In genomic region chr10:25753776-25754175, GRCh38 we compare ENCODE assay signal across 16 cellular contexts.
DNase-seq lines count a peak whose midpoint lies in the region; ATAC-seq, FAIRE-seq and TF ChIP-seq lines count a peak whose summit lies in the region.
"Had no signal": no experiment of that assay in that cellular context is flagged by ENCODE, and none has a peak within 500 bp of the region (broad histone marks: within the 10 kb centered on the region; RNA-seq: fewer than 3 reads in every experiment).

No MANE protein-coding gene starts in this region.

- no peak overlapping the region for H3K4me3 Mint-ChIP-seq in activated CD4-positive, alpha-beta T cell treated with anti-CD3 and anti-CD28 coated beads, Interleukin-2, amount 10 ng/mL, durations not matched to agents 24 days and 14 days
- H3K4me3 Mint-ChIP-seq: brain had no signal

- ATAC-seq in K562: no peak
- ATAC-seq: gastroesophageal sphincter; stimulated activated naive CD8-positive, alpha-beta T cell treated with anti-CD3 and anti-CD28 coated beads, Interleukin-15, Interleukin-2, amounts not matched to agents 100 U/mL and 50 U/mL, for 24 hours had no signal

- no peak overlapping the region for H2BK12ac ChIP-seq in mesenchymal stem cell (ENCODE audit: low read length in 2 of 2)

- H3K4me3 ChIP-seq in H7 (ENCODE audit: insufficient read depth, low read depth, low read length) (no peak overlapping the region), K562 (no peak overlapping the region), mesenchymal stem cell (ENCODE audit: insufficient read depth in 1 of 2, low read depth in 1 of 2, low read length in 2 of 2) (no peak overlapping the region), ovary (no peak overlapping the region), Peyer's patch (no peak overlapping the region)
- H3K4me3 ChIP-seq: gastroesophageal sphincter, uterus had no signal

- no peak overlapping the region for H2AK5ac ChIP-seq in mesenchymal stem cell (ENCODE audit: low read length, severe bottlenecking)

- H3K27ac ChIP-seq in K562 (ENCODE audit: extremely low read depth, low read depth, low read length): no peak overlapping the region
- H3K27ac ChIP-seq in mesenchymal stem cell (ENCODE audit: low read length, poor library complexity, severe bottlenecking): no peak overlapping the region
- no peak overlapping the region for H3K27ac ChIP-seq in ovary
- no peak overlapping the region for H3K27ac ChIP-seq in Peyer's patch
- H3K27ac ChIP-seq: gastroesophageal sphincter, uterus had no signal

- no peaks in the 10 kb centered on the region for H3K9me3 Mint-ChIP-seq in activated CD4-positive, alpha-beta T cell treated with anti-CD3 and anti-CD28 coated beads, Interleukin-2, amount 10 ng/mL, durations not matched to agents 24 days and 14 days

- BruUV-seq in K562 (replicated peaks; lab: Mats Ljungman, UMichigan): no TSS peak

- no peak for TF ChIP-seq CTCF in K562 (IDR thresholded peaks at IDR 0.05 in 2 of 3, conservative IDR thresholded peaks at IDR 0.05 in 1 of 3; ENCODE audit: insufficient read depth in 2 of 3, low read depth in 1 of 3, low read length in 3 of 3)
- no peak for TF ChIP-seq CTCF in ovary (IDR thresholded peaks at IDR 0.05)
- TF ChIP-seq CTCF in Peyer's patch (IDR thresholded peaks at IDR 0.05): no peak

- no peaks in the 10 kb centered on the region for H3K27me3 ChIP-seq in H7 (ENCODE audit: control insufficient read depth, insufficient read depth, low read length)
- H3K27me3 ChIP-seq in K562 (ENCODE audit: control insufficient read depth in 2 of 2, insufficient read depth in 2 of 2, low read length in 2 of 2): no peaks in the 10 kb centered on the region
- no peaks in the 10 kb centered on the region for H3K27me3 ChIP-seq in mesenchymal stem cell (ENCODE audit: control insufficient read depth in 1 of 2, insufficient read depth in 1 of 2, low read length in 2 of 2)
- H3K27me3 ChIP-seq in ovary: no peaks in the 10 kb centered on the region
- H3K27me3 ChIP-seq in Peyer's patch: no peaks in the 10 kb centered on the region
- H3K27me3 ChIP-seq: uterus had no signal

- H2AFZ ChIP-seq in K562 (ENCODE audit: low read depth, low read length) (no peak overlapping the region), mesenchymal stem cell (ENCODE audit: low read depth, low read length) (no peak overlapping the region)

- H3K9me3 ChIP-seq in K562 (replicated peaks; ENCODE audit: control insufficient read depth, insufficient read depth, low read depth, low read length): no peaks in the 10 kb centered on the region
- H3K9me3 ChIP-seq in mesenchymal stem cell (ENCODE audit: control insufficient read depth, low read length): no peaks in the 10 kb centered on the region
- no peaks in the 10 kb centered on the region for H3K9me3 ChIP-seq in ovary
- no peaks in the 10 kb centered on the region for H3K9me3 ChIP-seq in Peyer's patch
- H3K9me3 ChIP-seq: gastroesophageal sphincter, uterus had no signal

- H3K4ac ChIP-seq in mesenchymal stem cell (ENCODE audit: low read depth in 1 of 2, low read length in 2 of 2): no peak overlapping the region

- no peaks in the 10 kb centered on the region for H3K36me3 Mint-ChIP-seq in activated CD4-positive, alpha-beta T cell treated with anti-CD3 and anti-CD28 coated beads, Interleukin-2, amount 10 ng/mL, durations not matched to agents 24 days and 14 days (ENCODE audit: low read depth)
- H3K36me3 Mint-ChIP-seq: brain had no signal

- no peaks in the 10 kb centered on the region for H3K79me2 ChIP-seq in K562 (ENCODE audit: control insufficient read depth, insufficient read depth, low read length)

- no peak overlapping the region for H3K9ac ChIP-seq in K562 (ENCODE audit: insufficient read depth in 1 of 2, low read depth in 2 of 2, low read length in 2 of 2)
- H3K9ac ChIP-seq in mesenchymal stem cell (ENCODE audit: low read length): peak overlapping the region; percentile 45

- TF ChIP-seq RAD21 in K562 (CRISPR knock-in tag; conservative IDR thresholded peaks at IDR 0.05 in 1 of 2, IDR thresholded peaks at IDR 0.05 in 1 of 2): no peak

- H4K20me1 ChIP-seq in K562 (replicated peaks; ENCODE audit: control insufficient read depth, insufficient read depth, low read length): no peaks in the 10 kb centered on the region

- H4K8ac ChIP-seq in mesenchymal stem cell (ENCODE audit: low read length): no peak overlapping the region

- no peak overlapping the region for H2BK5ac ChIP-seq in mesenchymal stem cell (ENCODE audit: low read depth, low read length, poor library complexity, severe bottlenecking)

- CTCF ChIA-PET in K562 (lab: Yijun Ruan, JAX; ENCODE audit: low intra/inter-chr PET ratio): no interaction called here

- no peak overlapping the region for H3K23ac ChIP-seq in mesenchymal stem cell (ENCODE audit: low read length in 2 of 2)

- no peak overlapping the region for H2BK15ac ChIP-seq in mesenchymal stem cell (ENCODE audit: low read depth, poor library complexity, severe bottlenecking)

- H3K4me2 ChIP-seq in K562 (ENCODE audit: insufficient read depth, low read length): no peak overlapping the region
- H3K4me2 ChIP-seq in mesenchymal stem cell (ENCODE audit: low read length, poor library complexity, severe bottlenecking): no peak overlapping the region

- no peak overlapping the region for H3K27ac Mint-ChIP-seq in activated CD4-positive, alpha-beta T cell treated with anti-CD3 and anti-CD28 coated beads, Interleukin-2, amount 10 ng/mL, durations not matched to agents 24 days and 14 days
- H3K27ac Mint-ChIP-seq: brain had no signal

- H2BK120ac ChIP-seq in mesenchymal stem cell (ENCODE audit: low read depth, low read length): no peak overlapping the region

- H3K14ac ChIP-seq in mesenchymal stem cell (ENCODE audit: low read length in 2 of 2): no peak overlapping the region

- intact Hi-C loops in K562 (cut with micrococcal nuclease) (loop anchor here (10.0 kb wide), 1 partner anchor 801 kb away; no protein-coding TSS in a partner anchor), ovary (cut with DNase I) (no loop called here)
- intact Hi-C loops in activated CD4-positive, alpha-beta T cell treated with anti-CD3 and anti-CD28 coated beads, Interleukin-2, amount 10 ng/mL, durations not matched to agents 24 days and 14 days (cut with micrococcal nuclease): no loop called here

- H3K18ac ChIP-seq in mesenchymal stem cell (ENCODE audit: low read depth in 1 of 2, low read length in 2 of 2): no peak overlapping the region

- 0% methylated on average over 2 of the region's 2 CpGs for WGBS in K562 (ENCODE audit: insufficient coverage, low coverage, missing lambda C conversion rate)
- 31% methylated on average over 2 of the region's 2 CpGs for WGBS in mesenchymal stem cell
- 55 to 67% (median 62%) methylated on average over 2 of the region's 2 CpGs for WGBS in ovary, 3 donors

- H3K27me3 Mint-ChIP-seq in activated CD4-positive, alpha-beta T cell treated with anti-CD3 and anti-CD28 coated beads, Interleukin-2, amount 10 ng/mL, durations not matched to agents 24 days and 14 days: no peaks in the 10 kb centered on the region
- H3K27me3 Mint-ChIP-seq: brain had no signal

- no peak overlapping the region for H4K91ac ChIP-seq in mesenchymal stem cell (ENCODE audit: low read length)

- DNase-seq in H7: peak; percentile 10
- DNase-seq in NOMO-1 treated with DMSO at 0.1 percent for 48 hours (lab: John Stamatoyannopoulos, UW; ENCODE audit: unreplicated experiment): peak; percentile 96
- DNase-seq in K562 (ENCODE audit: extremely low read depth in 1 of 4, low spot score in 3 of 4): no peak
- DNase-seq in mesenchymal stem cell: peak; percentile 48
- DNase-seq in activated CD4-positive, alpha-beta T cell treated with anti-CD3 and anti-CD28 coated beads, Interleukin-2, amount 10 ng/mL, durations not matched to agents 24 days and 14 days: no peak
- no peak for DNase-seq in COR-L47 (lab: John Stamatoyannopoulos, UW)
- DNase-seq in ovary: no peak
- DNase-seq in Peyer's patch: no peak
- DNase-seq: effector CD4-positive, alpha-beta T cell; small intestine; stimulated activated naive CD8-positive, alpha-beta T cell treated with anti-CD3 and anti-CD28 coated beads, Interleukin-15, Interleukin-2, amounts not matched to agents 100 U/mL and 50 U/mL, for 24 hours; T-helper 1 cell; uterus had no signal

- TF ChIP-seq EP300 in K562 (IDR thresholded peaks at IDR 0.05; ENCODE audit: low read length): no peak
- TF ChIP-seq EP300 in ovary (IDR thresholded peaks at IDR 0.05): no peak

- H3K4me1 ChIP-seq in K562 (replicated peaks in 1 of 2; ENCODE audit: control insufficient read depth in 2 of 2, insufficient read depth in 2 of 2, low read length in 2 of 2): no peaks in the 10 kb centered on the region; a peak in 1 of 5 replicates
- H3K4me1 ChIP-seq in mesenchymal stem cell (ENCODE audit: control insufficient read depth, insufficient read depth, low read depth, low read length): no peaks in the 10 kb centered on the region
- no peaks in the 10 kb centered on the region for H3K4me1 ChIP-seq in ovary (ENCODE audit: insufficient read depth)
- H3K4me1 ChIP-seq in Peyer's patch: no peaks in the 10 kb centered on the region
- H3K4me1 ChIP-seq: gastroesophageal sphincter, uterus had no signal

- H3K36me3 ChIP-seq in H7 (replicated peaks; ENCODE audit: control insufficient read depth, insufficient read depth, low read length): no peaks in the 10 kb centered on the region
- no peaks in the 10 kb centered on the region for H3K36me3 ChIP-seq in K562 (ENCODE audit: control insufficient read depth, insufficient read depth, low read length)
- H3K36me3 ChIP-seq in mesenchymal stem cell (ENCODE audit: control insufficient read depth in 1 of 2, insufficient read depth in 2 of 2, low read depth in 1 of 2, low read length in 2 of 2): no peaks in the 10 kb centered on the region
- H3K36me3 ChIP-seq in ovary: no peaks in the 10 kb centered on the region
- no peaks in the 10 kb centered on the region for H3K36me3 ChIP-seq in Peyer's patch
- H3K36me3 ChIP-seq: gastroesophageal sphincter, uterus had no signal

- H3K79me1 ChIP-seq in mesenchymal stem cell (replicated peaks; ENCODE audit: low read length, poor library complexity, severe bottlenecking): no peaks in the 10 kb centered on the region

- TF ChIP-seq POLR2A in K562 (conservative IDR thresholded peaks at IDR 0.05) (no peak), ovary (IDR thresholded peaks at IDR 0.05) (no peak), Peyer's patch (IDR thresholded peaks at IDR 0.05) (no peak)

- in situ Hi-C loops in K562 (cut with MboI): no loop called here

- FAIRE-seq in K562 (lab: Jason Lieb, UNC): no peak
- FAIRE-seq: RCC 7860, small intestine had no signal

- H3K4me1 Mint-ChIP-seq in activated CD4-positive, alpha-beta T cell treated with anti-CD3 and anti-CD28 coated beads, Interleukin-2, amount 10 ng/mL, durations not matched to agents 24 days and 14 days: no peaks in the 10 kb centered on the region

- H3K9me1 ChIP-seq in K562 (ENCODE audit: control insufficient read depth, insufficient read depth, low read length): no peaks in the 10 kb centered on the region

- POLR2A ChIA-PET in K562 (lab: Yijun Ruan, JAX): no interaction called here

TF ChIP-seq in K562, 482 proteins besides CTCF, POLR2A, EP300 and RAD21 (continues in another document):
- TF ChIP-seq POLR2G (IDR thresholded peaks at IDR 0.05; ENCODE audit: low read depth, low read length) (no peak), TCFL5 (CRISPR knock-in tag; conservative IDR thresholded peaks at IDR 0.05) (no peak), ELF1 (tag; IDR thresholded peaks at IDR 0.05) (no peak)

Comparison
In these comparisons a context has a peak if more than half of its experiments do, and no peak if none do; other contexts are left out.
1. DNase-seq: peak in H7 (single experiment), NOMO-1 treated with DMSO at 0.1 percent for 48 hours (single experiment) and mesenchymal stem cell (single experiment); none in K562 (0 of 4), activated CD4-positive, alpha-beta T cell treated with anti-CD3 and anti-CD28 coated beads, Interleukin-2, amount 10 ng/mL, durations not matched to agents 24 days and 14 days (single experiment), COR-L47 (single experiment), ovary (0 of 5) and Peyer's patch (0 of 3).